ENCODE assay signal across 34 cellular contexts in the genomic region with DNA sequence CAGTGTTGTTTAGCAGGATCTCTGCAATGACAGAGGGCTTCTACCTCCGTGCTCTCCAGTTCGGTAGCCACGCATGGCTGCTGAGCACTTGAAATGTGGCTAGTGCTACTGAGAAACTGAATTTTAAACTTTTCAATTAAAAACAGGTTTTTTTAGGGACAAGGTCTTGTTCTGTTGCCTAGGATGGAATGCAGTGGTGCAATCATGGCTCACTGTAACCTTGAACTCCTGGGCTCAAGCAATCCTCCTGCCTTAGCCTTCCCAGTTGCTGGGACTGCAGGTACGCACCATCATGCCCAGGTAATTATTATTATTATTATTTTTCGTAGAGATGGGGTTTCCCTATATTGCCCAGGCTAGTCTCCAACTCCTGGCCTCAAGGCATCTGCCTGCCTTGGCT. TPM values are rescaled to one million over a fixed set of nuclear protein-coding genes. Genes with fewer than 3 reads are reported as not detected.
"Had no signal": no experiment of that assay in that cellular context is flagged by ENCODE, and none has a peak within 500 bp of the region (broad histone marks: within the 10 kb centered on the region; RNA-seq: fewer than 3 reads in every experiment).

No MANE protein-coding gene starts in this region.

- H3K27ac ChIP-seq: brain microvascular endothelial cell, KMS-11, PC-9, RWPE1, VCaP had no signal

- ATAC-seq: activated naive CD8-positive, alpha-beta T cell treated with anti-CD3 and anti-CD28 coated beads, Interleukin-2, amount 50 U/mL, for 24 hours; Right ventricle myocardium inferior; SK-N-SH treated with all-trans-retinoic acid at 6 μM for 48 hours had no signal

- H3K4me2 ChIP-seq: KMS-11, PC-9 had no signal

- H3K27me3 ChIP-seq: brain microvascular endothelial cell had no signal

- H2AFZ ChIP-seq: PC-9 had no signal

- H3K36me3 ChIP-seq: brain microvascular endothelial cell had no signal

- H3K4me3 Mint-ChIP-seq: activated B cell treated with CpG ODN at 0.5 μM for 24 hours; activated CD4-positive, alpha-beta memory T cell treated with anti-CD3 and anti-CD28 coated beads for 36 hours; activated naive CD4-positive, alpha-beta T cell treated with anti-CD3 and anti-CD28 coated beads, Interleukin-2, amount 10 ng/mL, durations not matched to agents 7 days and 5 days; activated naive CD8-positive, alpha-beta T cell; activated naive CD8-positive, alpha-beta T cell treated with anti-CD3 and anti-CD28 coated beads, Interleukin-2, amount 50 U/mL, for 24 hours; central memory CD8-positive, alpha-beta T cell had no signal

- H3K9ac ChIP-seq: KMS-11 had no signal

- H3K9me3 Mint-ChIP-seq: activated B cell treated with CpG ODN at 0.5 μM for 24 hours; activated CD4-positive, alpha-beta memory T cell treated with anti-CD3 and anti-CD28 coated beads for 36 hours; activated naive CD4-positive, alpha-beta T cell treated with anti-CD3 and anti-CD28 coated beads, Interleukin-2, amount 10 ng/mL, durations not matched to agents 7 days and 5 days; activated naive CD8-positive, alpha-beta T cell treated with anti-CD3 and anti-CD28 coated beads, Interleukin-2, amount 50 U/mL, for 24 hours; central memory CD8-positive, alpha-beta T cell had no signal

- DNase-seq: activated B cell treated with CpG ODN at 0.5 μM for 24 hours; activated CD4-positive, alpha-beta memory T cell treated with anti-CD3 and anti-CD28 coated beads for 36 hours; activated CD4-positive, alpha-beta T cell treated with anti-CD3 and anti-CD28 coated beads for 4 hours; activated CD4-positive, alpha-beta T cell treated with anti-CD3 and anti-CD28 coated beads, Interleukin-2, amount 50 U/mL, for 1 hour; activated CD4-positive, CD25-positive, alpha-beta regulatory T cell treated with anti-CD3 and anti-CD28 coated beads, Interleukin-2, amount 50 U/mL, for 72 hours; activated CD8-positive, alpha-beta memory T cell treated with anti-CD3 and anti-CD28 coated beads, Interleukin-2, amount 50 U/mL, for 4 hours; activated effector memory CD4-positive, alpha-beta T cell treated with Interleukin-2 at 50 U/mL for 16 hours; activated naive CD4-positive, alpha-beta T cell treated with anti-CD3 and anti-CD28 coated beads, Interleukin-2, amount 10 ng/mL, durations not matched to agents 7 days and 5 days; activated naive CD8-positive, alpha-beta T cell treated with anti-CD3 and anti-CD28 coated beads, Interleukin-2, amount 50 U/mL, for 24 hours; activated T-cell treated with anti-CD3 and anti-CD28 coated beads for 4 hours; activated T-cell treated with anti-CD3 and anti-CD28 coated beads, Interleukin-2, amount 50 U/mL, for 48 hours; anterior cingulate cortex; brain microvascular endothelial cell; NCI-H1092 treated with DMSO at 0.1 percent for 48 hours; NCI-H187; NCI-H2029 treated with DMSO at 0.1 percent for 48 hours; NCI-H2107; NCI-H226; NCI-H510A; NCI-H526 treated with DMSO at 0.1 percent for 48 hours; PC-9; SIG-M5; T-helper 1 cell; T-helper 2 cell; T-helper 9 cell had no signal

- H3K4me3 ChIP-seq: PC-9 had no signal

- H3K27ac Mint-ChIP-seq: activated B cell treated with CpG ODN at 0.5 μM for 24 hours; activated CD4-positive, alpha-beta memory T cell treated with anti-CD3 and anti-CD28 coated beads for 36 hours; activated naive CD4-positive, alpha-beta T cell treated with anti-CD3 and anti-CD28 coated beads, Interleukin-2, amount 10 ng/mL, durations not matched to agents 7 days and 5 days; activated naive CD8-positive, alpha-beta T cell; activated naive CD8-positive, alpha-beta T cell treated with anti-CD3 and anti-CD28 coated beads, Interleukin-2, amount 50 U/mL, for 24 hours had no signal

- H3K27me3 Mint-ChIP-seq: activated naive CD8-positive, alpha-beta T cell; activated naive CD8-positive, alpha-beta T cell treated with anti-CD3 and anti-CD28 coated beads, Interleukin-2, amount 50 U/mL, for 24 hours had no signal

- H3K4me1 Mint-ChIP-seq: activated B cell treated with CpG ODN at 0.5 μM for 24 hours had no signal

- H3K36me3 Mint-ChIP-seq: activated CD4-positive, alpha-beta memory T cell treated with anti-CD3 and anti-CD28 coated beads for 36 hours; activated naive CD4-positive, alpha-beta T cell treated with anti-CD3 and anti-CD28 coated beads, Interleukin-2, amount 10 ng/mL, durations not matched to agents 7 days and 5 days; activated naive CD8-positive, alpha-beta T cell had no signal

- FAIRE-seq: RCC 7860 had no signal

RNA-seq across cellular contexts. Expression of gene SFRP5, which starts 13.4 kb away (rescaled TPM):
- total RNA-seq: activated B cell treated with CpG ODN at 0.5 μM for 24 hours; activated CD4-positive, alpha-beta memory T cell treated with anti-CD3 and anti-CD28 coated beads for 36 hours; OCI-LY7; PC-9 had no signal
